ENCODE assay signal across 9 cellular contexts in genomic region chr3:53804697-53805462, GRCh38. TPM values are rescaled to one million over a fixed set of nuclear protein-coding genes. Genes with fewer than 3 reads are reported as not detected.
DNase-seq lines count a peak whose midpoint lies in the region; ATAC-seq and TF ChIP-seq lines count a peak whose summit lies in the region.
"Had no signal": no experiment of that assay in that cellular context is flagged by ENCODE, and none has a peak within 500 bp of the region (broad histone marks: within the 10 kb centered on the region; RNA-seq: fewer than 3 reads in every experiment).

No MANE protein-coding gene starts in this region.

- TF ChIP-seq CTCF in AG04450 (IDR thresholded peaks at IDR 0.05; ENCODE audit: low read depth, low read length) (no peak), mesothelial cell of epicardium (IDR thresholded peaks at IDR 0.05; ENCODE audit: unreplicated experiment) (no peak), GM13976 (IDR thresholded peaks at IDR 0.05; ENCODE audit: borderline replicate concordance, control extremely low read depth, extremely low read depth, insufficient read depth, missing control alignments) (no peak)

- peak overlapping the region; percentile 68 for H3K27ac ChIP-seq in AG04450 (ENCODE audit: low read depth, low read length)

- H3K4me3 ChIP-seq in AG04450 (ENCODE audit: low read depth, low read length): no peak overlapping the region
- H3K4me3 ChIP-seq in Jurkat, Clone E6-1 (ENCODE audit: low read length): no peak overlapping the region

- in situ Hi-C loops in GM13976 (cut with MboI; ENCODE audit: low sequenced_read_pairs, unreplicated experiment): no loop called here

- no peaks in the 10 kb centered on the region for H3K9me3 Mint-ChIP-seq in mesothelial cell of epicardium

- H3K4me3 Mint-ChIP-seq in mesothelial cell of epicardium: no peak overlapping the region

- no peak overlapping the region for H3K27ac Mint-ChIP-seq in mesothelial cell of epicardium

- H3K36me3 Mint-ChIP-seq in mesothelial cell of epicardium: no peaks in the 10 kb centered on the region

- no peak for TF ChIP-seq POLR2A in erythroblast (IDR thresholded peaks at IDR 0.05; ENCODE audit: low read length)

- no peaks in the 10 kb centered on the region for H3K27me3 ChIP-seq in AG04450 (ENCODE audit: control insufficient read depth, insufficient read depth, low read length)

- H3K9me3 ChIP-seq in AG04450 (ENCODE audit: control insufficient read depth, insufficient read depth, low read length): peaks cover 4% of the 10 kb centered on the region; the same call in 1 of the 2 replicates

- DNase-seq in AG04450 (ENCODE audit: low read depth, low spot score) (peak; percentile 56), fibroblast of the conjunctiva (ENCODE audit: low read depth) (peak; percentile 56), NCI-H2029 (lab: John Stamatoyannopoulos, UW) (no peak), mesothelial cell of epicardium (ENCODE audit: low spot score in 2 of 2, unreplicated experiment in 2 of 2) (no peak), GM13976 (ENCODE audit: low spot score) (no peak), erythroblast (lab: John Stamatoyannopoulos, UW) (no peak)
- peak; percentile 7 for DNase-seq in Jurkat, Clone E6-1 (ENCODE audit: low read depth, low spot score)
- DNase-seq: Right ventricle myocardium superior had no signal

- POLR2A ChIA-PET in AG04450 (lab: Yijun Ruan, JAX): no interaction called here

- H3K27me3 Mint-ChIP-seq in mesothelial cell of epicardium (ENCODE audit: low read depth): peaks cover 4% of the 10 kb centered on the region

- H3K4me1 Mint-ChIP-seq in mesothelial cell of epicardium: peaks cover 19% of the 10 kb centered on the region

- ATAC-seq in GM21390 (IDR thresholded peaks at IDR 0.05; ENCODE audit: unreplicated experiment): peak; percentile 71

- CTCF ChIA-PET in AG04450 (lab: Charles Lee): interaction anchor here (0.5 kb wide), 1 partner anchor 33 kb away, joined by 3 read pairs; no protein-coding TSS in a partner anchor

RNA-seq across cellular contexts. Expression of gene CHDH, which starts 41.3 kb away (rescaled TPM):
- polyA plus RNA-seq in AG04450 (2011; rRNA removed): 0.01 and 0.02 TPM in 2 replicates
- polyA minus RNA-seq in AG04450 (2011; rRNA and poly(A)+ RNA removed): 0.04 and 0.05 TPM in 2 replicates
- polyA plus RNA-seq in Jurkat, Clone E6-1 (2012; ENCODE audit: insufficient read depth, insufficient read length): not detected
- 3.2 to 3.9 TPM (median 3.6 TPM) in 3 replicates for total RNA-seq in mesothelial cell of epicardium

RNA-seq across cellular contexts. Expression of gene IL17RB, which starts 41.5 kb away (rescaled TPM):
- polyA plus RNA-seq in AG04450 (2011; rRNA removed): not detected in 2 replicates
- polyA minus RNA-seq in AG04450 (2011; rRNA and poly(A)+ RNA removed): not detected in 2 replicates
- not detected for polyA plus RNA-seq in Jurkat, Clone E6-1 (2012; ENCODE audit: insufficient read depth, insufficient read length)
- total RNA-seq in mesothelial cell of epicardium: 1.4 to 1.7 TPM (median 1.6 TPM) in 3 replicates

Comparison
In these comparisons a context has a peak if more than half of its experiments do, and no peak if none do; other contexts are left out.
1. DNase-seq: peak in AG04450 (single experiment), Jurkat, Clone E6-1 (single experiment) and fibroblast of the conjunctiva (single experiment); none in NCI-H2029 (single experiment), mesothelial cell of epicardium (0 of 2), GM13976 (single experiment) and erythroblast (0 of 2).